1 cellular context compared by ENCODE assay signal in the genomic region with DNA sequence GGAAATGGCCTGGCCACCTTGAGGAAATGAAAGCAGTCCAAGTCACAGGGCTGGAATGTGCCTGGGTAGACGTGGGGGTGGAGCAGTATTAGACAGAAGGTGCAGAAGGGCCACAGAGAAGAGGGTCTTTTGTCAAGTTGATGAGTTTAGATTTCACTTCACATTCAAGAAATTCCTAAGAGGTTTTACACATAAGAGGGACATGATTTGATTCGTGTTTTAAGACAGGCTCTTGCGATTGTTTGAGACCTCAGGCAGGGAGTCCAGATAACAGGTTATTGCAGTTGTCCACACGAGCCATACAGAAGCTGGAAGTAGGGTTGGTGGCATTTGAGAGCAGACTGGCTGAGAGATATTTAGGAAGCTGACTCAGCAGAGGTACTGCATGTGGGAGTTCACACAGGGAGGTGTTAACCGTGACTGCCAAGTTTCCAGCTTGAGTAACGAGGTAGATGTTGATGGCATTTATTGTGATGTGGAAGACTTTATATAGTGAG.
A peak's percentile ranks its signal among the peaks of the same experiment; 100 is the strongest.
TF ChIP-seq lines count a peak whose summit lies in the region.

No MANE protein-coding gene starts in this region.

TF ChIP-seq in K562, 482 proteins besides CTCF, POLR2A, EP300 and RAD21 (continued from another document and continues in another):
- TF ChIP-seq POLR3A (IDR thresholded peaks at IDR 0.05; ENCODE audit: borderline replicate concordance, extremely low read depth, insufficient read depth, insufficient read length) = no peak
- peak; percentile 22; the same call in 1 of the 2 replicates for TF ChIP-seq MTA2 (IDR thresholded peaks at IDR 0.05; ENCODE audit: low read depth)
- peak; percentile 47; the same call in 1 of the 2 replicates for TF ChIP-seq TRIM28 (IDR thresholded peaks at IDR 0.05)
- TF ChIP-seq POU5F1 (IDR thresholded peaks at IDR 0.05; ENCODE audit: borderline replicate concordance, low read depth, low read length, partially characterized antibody) = no peak
- TF ChIP-seq MEIS2 (IDR thresholded peaks at IDR 0.05; ENCODE audit: partially characterized antibody) = peak; percentile 38
- TF ChIP-seq NFE2 (IDR thresholded peaks at IDR 0.05; ENCODE audit: low read depth) = peak; percentile 94
- TF ChIP-seq KAT8 (IDR thresholded peaks at IDR 0.05; ENCODE audit: low read depth) = no peak
- TF ChIP-seq ZNF431 (CRISPR knock-in tag; IDR thresholded peaks at IDR 0.05) = no peak
- peak; percentile 56 for TF ChIP-seq MYC (IDR thresholded peaks at IDR 0.05; ENCODE audit: low read depth, low read length)
- no peak for TF ChIP-seq MYC (CRISPR knock-in tag; IDR thresholded peaks at IDR 0.05; ENCODE audit: borderline replicate concordance, low read depth)
- TF ChIP-seq TCFL5 (CRISPR knock-in tag; conservative IDR thresholded peaks at IDR 0.05) = no peak
- TF ChIP-seq ZNF584 (CRISPR knock-in tag; IDR thresholded peaks at IDR 0.05; ENCODE audit: low read depth) = peak; percentile 71
- TF ChIP-seq, protein P1, sequence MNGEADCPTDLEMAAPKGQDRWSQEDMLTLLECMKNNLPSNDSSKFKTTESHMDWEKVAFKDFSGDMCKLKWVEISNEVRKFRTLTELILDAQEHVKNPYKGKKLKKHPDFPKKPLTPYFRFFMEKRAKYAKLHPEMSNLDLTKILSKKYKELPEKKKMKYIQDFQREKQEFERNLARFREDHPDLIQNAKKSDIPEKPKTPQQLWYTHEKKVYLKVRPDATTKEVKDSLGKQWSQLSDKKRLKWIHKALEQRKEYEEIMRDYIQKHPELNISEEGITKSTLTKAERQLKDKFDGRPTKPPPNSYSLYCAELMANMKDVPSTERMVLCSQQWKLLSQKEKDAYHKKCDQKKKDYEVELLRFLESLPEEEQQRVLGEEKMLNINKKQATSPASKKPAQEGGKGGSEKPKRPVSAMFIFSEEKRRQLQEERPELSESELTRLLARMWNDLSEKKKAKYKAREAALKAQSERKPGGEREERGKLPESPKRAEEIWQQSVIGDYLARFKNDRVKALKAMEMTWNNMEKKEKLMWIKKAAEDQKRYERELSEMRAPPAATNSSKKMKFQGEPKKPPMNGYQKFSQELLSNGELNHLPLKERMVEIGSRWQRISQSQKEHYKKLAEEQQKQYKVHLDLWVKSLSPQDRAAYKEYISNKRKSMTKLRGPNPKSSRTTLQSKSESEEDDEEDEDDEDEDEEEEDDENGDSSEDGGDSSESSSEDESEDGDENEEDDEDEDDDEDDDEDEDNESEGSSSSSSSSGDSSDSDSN (IDR thresholded peaks at IDR 0.05; ENCODE audit: borderline replicate concordance in 1 of 2, low read depth in 2 of 2, low read length in 2 of 2) = 0 out of 4 replicates have a peak, but pooled peaks of 1 of the 2 experiments have one; percentile 24
- TF ChIP-seq PML (IDR thresholded peaks at IDR 0.05; ENCODE audit: low read length) = peak; percentile 29; the same call in 1 of the 2 replicates
- no peak for TF ChIP-seq ATF7 (IDR thresholded peaks at IDR 0.05)
- TF ChIP-seq ZNF224 (CRISPR knock-in tag; IDR thresholded peaks at IDR 0.05) = no peak
- no peak for TF ChIP-seq RFX7 (CRISPR knock-in tag; IDR thresholded peaks at IDR 0.05)
- no peak for TF ChIP-seq XRCC3 (IDR thresholded peaks at IDR 0.05)
- TF ChIP-seq, protein P2, sequence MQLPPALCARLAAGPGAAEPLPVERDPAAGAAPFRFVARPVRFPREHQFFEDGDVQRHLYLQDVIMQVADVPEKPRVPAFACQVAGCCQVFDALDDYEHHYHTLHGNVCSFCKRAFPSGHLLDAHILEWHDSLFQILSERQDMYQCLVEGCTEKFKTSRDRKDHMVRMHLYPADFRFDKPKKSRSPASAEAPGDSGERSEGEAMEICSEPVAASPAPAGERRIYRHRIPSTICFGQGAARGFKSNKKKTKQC (CRISPR knock-in tag; IDR thresholded peaks at IDR 0.05) = no peak
- TF ChIP-seq, protein P3, sequence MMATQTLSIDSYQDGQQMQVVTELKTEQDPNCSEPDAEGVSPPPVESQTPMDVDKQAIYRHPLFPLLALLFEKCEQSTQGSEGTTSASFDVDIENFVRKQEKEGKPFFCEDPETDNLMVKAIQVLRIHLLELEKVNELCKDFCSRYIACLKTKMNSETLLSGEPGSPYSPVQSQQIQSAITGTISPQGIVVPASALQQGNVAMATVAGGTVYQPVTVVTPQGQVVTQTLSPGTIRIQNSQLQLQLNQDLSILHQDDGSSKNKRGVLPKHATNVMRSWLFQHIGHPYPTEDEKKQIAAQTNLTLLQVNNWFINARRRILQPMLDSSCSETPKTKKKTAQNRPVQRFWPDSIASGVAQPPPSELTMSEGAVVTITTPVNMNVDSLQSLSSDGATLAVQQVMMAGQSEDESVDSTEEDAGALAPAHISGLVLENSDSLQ (IDR thresholded peaks at IDR 0.05) = peak; percentile 37; the same call in 1 of the 2 replicates
- TF ChIP-seq C11orf30 (IDR thresholded peaks at IDR 0.05; ENCODE audit: low read depth) = peak; percentile 99
- no peak for TF ChIP-seq ZKSCAN8 (CRISPR knock-in tag; IDR thresholded peaks at IDR 0.05)
- TF ChIP-seq, protein P4, sequence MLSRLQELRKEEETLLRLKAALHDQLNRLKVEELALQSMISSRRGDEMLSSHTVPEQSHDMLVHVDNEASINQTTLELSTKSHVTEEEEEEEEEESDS (CRISPR knock-in tag; IDR thresholded peaks at IDR 0.05) = no peak
- no peak for TF ChIP-seq HMG20A (CRISPR knock-in tag; conservative IDR thresholded peaks at IDR 0.05)
- TF ChIP-seq, protein P5, sequence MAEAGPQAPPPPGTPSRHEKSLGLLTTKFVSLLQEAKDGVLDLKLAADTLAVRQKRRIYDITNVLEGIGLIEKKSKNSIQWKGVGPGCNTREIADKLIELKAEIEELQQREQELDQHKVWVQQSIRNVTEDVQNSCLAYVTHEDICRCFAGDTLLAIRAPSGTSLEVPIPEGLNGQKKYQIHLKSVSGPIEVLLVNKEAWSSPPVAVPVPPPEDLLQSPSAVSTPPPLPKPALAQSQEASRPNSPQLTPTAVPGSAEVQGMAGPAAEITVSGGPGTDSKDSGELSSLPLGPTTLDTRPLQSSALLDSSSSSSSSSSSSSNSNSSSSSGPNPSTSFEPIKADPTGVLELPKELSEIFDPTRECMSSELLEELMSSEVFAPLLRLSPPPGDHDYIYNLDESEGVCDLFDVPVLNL (CRISPR knock-in tag; IDR thresholded peaks at IDR 0.05; ENCODE audit: low read depth) = no peak
- TF ChIP-seq WHSC1 (IDR thresholded peaks at IDR 0.05; ENCODE audit: low read length) = no peak
- TF ChIP-seq PTRF (tag; IDR thresholded peaks at IDR 0.05) = no peak
- TF ChIP-seq, protein P6, sequence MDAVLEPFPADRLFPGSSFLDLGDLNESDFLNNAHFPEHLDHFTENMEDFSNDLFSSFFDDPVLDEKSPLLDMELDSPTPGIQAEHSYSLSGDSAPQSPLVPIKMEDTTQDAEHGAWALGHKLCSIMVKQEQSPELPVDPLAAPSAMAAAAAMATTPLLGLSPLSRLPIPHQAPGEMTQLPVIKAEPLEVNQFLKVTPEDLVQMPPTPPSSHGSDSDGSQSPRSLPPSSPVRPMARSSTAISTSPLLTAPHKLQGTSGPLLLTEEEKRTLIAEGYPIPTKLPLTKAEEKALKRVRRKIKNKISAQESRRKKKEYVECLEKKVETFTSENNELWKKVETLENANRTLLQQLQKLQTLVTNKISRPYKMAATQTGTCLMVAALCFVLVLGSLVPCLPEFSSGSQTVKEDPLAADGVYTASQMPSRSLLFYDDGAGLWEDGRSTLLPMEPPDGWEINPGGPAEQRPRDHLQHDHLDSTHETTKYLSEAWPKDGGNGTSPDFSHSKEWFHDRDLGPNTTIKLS (IDR thresholded peaks at IDR 0.05; ENCODE audit: borderline replicate concordance, low read depth) = peak; percentile 35; the same call in 1 of the 2 replicates
- peak; percentile 96 for TF ChIP-seq MAFG (tag; conservative IDR thresholded peaks at IDR 0.05)
- TF ChIP-seq SMARCE1 (IDR thresholded peaks at IDR 0.05) = peak; percentile 54; the same call in 1 of the 2 replicates
- peak; percentile 41; the same call in 1 of the 2 replicates for TF ChIP-seq POLR2AphosphoS5 (IDR thresholded peaks at IDR 0.05; ENCODE audit: control insufficient read depth, insufficient read depth, low read depth, low read length)
- TF ChIP-seq, protein P7, sequence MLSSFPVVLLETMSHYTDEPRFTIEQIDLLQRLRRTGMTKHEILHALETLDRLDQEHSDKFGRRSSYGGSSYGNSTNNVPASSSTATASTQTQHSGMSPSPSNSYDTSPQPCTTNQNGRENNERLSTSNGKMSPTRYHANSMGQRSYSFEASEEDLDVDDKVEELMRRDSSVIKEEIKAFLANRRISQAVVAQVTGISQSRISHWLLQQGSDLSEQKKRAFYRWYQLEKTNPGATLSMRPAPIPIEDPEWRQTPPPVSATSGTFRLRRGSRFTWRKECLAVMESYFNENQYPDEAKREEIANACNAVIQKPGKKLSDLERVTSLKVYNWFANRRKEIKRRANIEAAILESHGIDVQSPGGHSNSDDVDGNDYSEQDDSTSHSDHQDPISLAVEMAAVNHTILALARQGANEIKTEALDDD (IDR thresholded peaks at IDR 0.05) = peak; percentile 83
- TF ChIP-seq SNRNP70 (optimal IDR thresholded peaks at IDR 0.05; ENCODE audit: low read depth, low read length) = no peak
- TF ChIP-seq CEBPG (CRISPR knock-in tag; IDR thresholded peaks at IDR 0.05) = no peak
- peak in 1 of 2 experiments; percentile 20; a peak in 1 of 4 replicates for TF ChIP-seq CEBPG (tag; conservative IDR thresholded peaks at IDR 0.05 in 1 of 2, IDR thresholded peaks at IDR 0.05 in 1 of 2)
- TF ChIP-seq ZBED1 (IDR thresholded peaks at IDR 0.05) = 0 out of 2 replicates have a peak, but pooled peaks have one; percentile 39
- TF ChIP-seq FOXK2 (conservative IDR thresholded peaks at IDR 0.05 in 1 of 2, IDR thresholded peaks at IDR 0.05 in 1 of 2; ENCODE audit: low read depth in 2 of 2) = peak in 1 of 2 experiments; percentile 42; a peak in 1 of 4 replicates
- peak; percentile 91 for TF ChIP-seq BACH1 (tag; IDR thresholded peaks at IDR 0.05)
- TF ChIP-seq CC2D1A (IDR thresholded peaks at IDR 0.05) = no peak
- TF ChIP-seq HDAC8 (tag; IDR thresholded peaks at IDR 0.05) = no peak
- TF ChIP-seq, protein P8, sequence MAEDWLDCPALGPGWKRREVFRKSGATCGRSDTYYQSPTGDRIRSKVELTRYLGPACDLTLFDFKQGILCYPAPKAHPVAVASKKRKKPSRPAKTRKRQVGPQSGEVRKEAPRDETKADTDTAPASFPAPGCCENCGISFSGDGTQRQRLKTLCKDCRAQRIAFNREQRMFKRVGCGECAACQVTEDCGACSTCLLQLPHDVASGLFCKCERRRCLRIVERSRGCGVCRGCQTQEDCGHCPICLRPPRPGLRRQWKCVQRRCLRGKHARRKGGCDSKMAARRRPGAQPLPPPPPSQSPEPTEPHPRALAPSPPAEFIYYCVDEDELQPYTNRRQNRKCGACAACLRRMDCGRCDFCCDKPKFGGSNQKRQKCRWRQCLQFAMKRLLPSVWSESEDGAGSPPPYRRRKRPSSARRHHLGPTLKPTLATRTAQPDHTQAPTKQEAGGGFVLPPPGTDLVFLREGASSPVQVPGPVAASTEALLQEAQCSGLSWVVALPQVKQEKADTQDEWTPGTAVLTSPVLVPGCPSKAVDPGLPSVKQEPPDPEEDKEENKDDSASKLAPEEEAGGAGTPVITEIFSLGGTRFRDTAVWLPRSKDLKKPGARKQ (CRISPR knock-in tag; IDR thresholded peaks at IDR 0.05) = no peak
- no peak for TF ChIP-seq FOXA1 (IDR thresholded peaks at IDR 0.05; ENCODE audit: borderline replicate concordance)
- TF ChIP-seq TCF7L2 (IDR thresholded peaks at IDR 0.05; ENCODE audit: low read depth, low read length) = no peak
- TF ChIP-seq, protein P9, sequence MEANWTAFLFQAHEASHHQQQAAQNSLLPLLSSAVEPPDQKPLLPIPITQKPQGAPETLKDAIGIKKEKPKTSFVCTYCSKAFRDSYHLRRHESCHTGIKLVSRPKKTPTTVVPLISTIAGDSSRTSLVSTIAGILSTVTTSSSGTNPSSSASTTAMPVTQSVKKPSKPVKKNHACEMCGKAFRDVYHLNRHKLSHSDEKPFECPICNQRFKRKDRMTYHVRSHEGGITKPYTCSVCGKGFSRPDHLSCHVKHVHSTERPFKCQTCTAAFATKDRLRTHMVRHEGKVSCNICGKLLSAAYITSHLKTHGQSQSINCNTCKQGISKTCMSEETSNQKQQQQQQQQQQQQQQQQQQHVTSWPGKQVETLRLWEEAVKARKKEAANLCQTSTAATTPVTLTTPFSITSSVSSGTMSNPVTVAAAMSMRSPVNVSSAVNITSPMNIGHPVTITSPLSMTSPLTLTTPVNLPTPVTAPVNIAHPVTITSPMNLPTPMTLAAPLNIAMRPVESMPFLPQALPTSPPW (CRISPR knock-in tag; IDR thresholded peaks at IDR 0.05) = no peak
- TF ChIP-seq ARID1B (IDR thresholded peaks at IDR 0.05) = peak; percentile 78
- TF ChIP-seq POLR2B (IDR thresholded peaks at IDR 0.05; ENCODE audit: low read depth, partially characterized antibody) = no peak
- no peak for TF ChIP-seq GTF2A2 (tag; IDR thresholded peaks at IDR 0.05)
- peak; percentile 58; the same call in 1 of the 2 replicates for TF ChIP-seq NCOR1 (IDR thresholded peaks at IDR 0.05)
- TF ChIP-seq, protein P10, sequence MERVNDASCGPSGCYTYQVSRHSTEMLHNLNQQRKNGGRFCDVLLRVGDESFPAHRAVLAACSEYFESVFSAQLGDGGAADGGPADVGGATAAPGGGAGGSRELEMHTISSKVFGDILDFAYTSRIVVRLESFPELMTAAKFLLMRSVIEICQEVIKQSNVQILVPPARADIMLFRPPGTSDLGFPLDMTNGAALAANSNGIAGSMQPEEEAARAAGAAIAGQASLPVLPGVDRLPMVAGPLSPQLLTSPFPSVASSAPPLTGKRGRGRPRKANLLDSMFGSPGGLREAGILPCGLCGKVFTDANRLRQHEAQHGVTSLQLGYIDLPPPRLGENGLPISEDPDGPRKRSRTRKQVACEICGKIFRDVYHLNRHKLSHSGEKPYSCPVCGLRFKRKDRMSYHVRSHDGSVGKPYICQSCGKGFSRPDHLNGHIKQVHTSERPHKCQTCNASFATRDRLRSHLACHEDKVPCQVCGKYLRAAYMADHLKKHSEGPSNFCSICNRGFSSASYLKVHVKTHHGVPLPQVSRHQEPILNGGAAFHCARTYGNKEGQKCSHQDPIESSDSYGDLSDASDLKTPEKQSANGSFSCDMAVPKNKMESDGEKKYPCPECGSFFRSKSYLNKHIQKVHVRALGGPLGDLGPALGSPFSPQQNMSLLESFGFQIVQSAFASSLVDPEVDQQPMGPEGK (CRISPR knock-in tag; IDR thresholded peaks at IDR 0.05; ENCODE audit: borderline replicate concordance) = no peak
- TF ChIP-seq THRAP3 (IDR thresholded peaks at IDR 0.05; ENCODE audit: borderline replicate concordance) = no peak
- TF ChIP-seq ZNF668 (CRISPR knock-in tag; IDR thresholded peaks at IDR 0.05) = no peak
- peak; percentile 34; the same call in 1 of the 2 replicates for TF ChIP-seq MTA3 (IDR thresholded peaks at IDR 0.05; ENCODE audit: borderline replicate concordance)
- no peak for TF ChIP-seq RBM15 (IDR thresholded peaks at IDR 0.05; ENCODE audit: insufficient read depth, low read length)
- TF ChIP-seq SMAD4 (CRISPR knock-in tag; conservative IDR thresholded peaks at IDR 0.05) = peak; percentile 83
- peak; percentile 54 to 62; a peak in 3 of 4 replicates for TF ChIP-seq TRIM24 (IDR thresholded peaks at IDR 0.05)
- no peak for TF ChIP-seq CBX5 (IDR thresholded peaks at IDR 0.05; ENCODE audit: borderline replicate concordance, low read depth)
- no peak for TF ChIP-seq ZNF184 (CRISPR knock-in tag; IDR thresholded peaks at IDR 0.05)
- no peak for TF ChIP-seq NR2F6 (CRISPR knock-in tag; IDR thresholded peaks at IDR 0.05)
- TF ChIP-seq CXXC5 (CRISPR knock-in tag; IDR thresholded peaks at IDR 0.05) = peak; percentile 66
- TF ChIP-seq, protein P11, sequence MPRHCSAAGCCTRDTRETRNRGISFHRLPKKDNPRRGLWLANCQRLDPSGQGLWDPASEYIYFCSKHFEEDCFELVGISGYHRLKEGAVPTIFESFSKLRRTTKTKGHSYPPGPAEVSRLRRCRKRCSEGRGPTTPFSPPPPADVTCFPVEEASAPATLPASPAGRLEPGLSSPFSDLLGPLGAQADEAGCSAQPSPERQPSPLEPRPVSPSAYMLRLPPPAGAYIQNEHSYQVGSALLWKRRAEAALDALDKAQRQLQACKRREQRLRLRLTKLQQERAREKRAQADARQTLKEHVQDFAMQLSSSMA (CRISPR knock-in tag; IDR thresholded peaks at IDR 0.05) = no peak
